1 cellular context compared by ENCODE assay signal in genomic region chr12:59595097-59595496, GRCh38.
TF ChIP-seq lines count a peak whose summit lies in the region.

No MANE protein-coding gene starts in this region.

TF ChIP-seq in GM12878, 131 proteins besides CTCF, POLR2A, EP300 and RAD21 (continued from another document):
- TF ChIP-seq, protein P1, sequence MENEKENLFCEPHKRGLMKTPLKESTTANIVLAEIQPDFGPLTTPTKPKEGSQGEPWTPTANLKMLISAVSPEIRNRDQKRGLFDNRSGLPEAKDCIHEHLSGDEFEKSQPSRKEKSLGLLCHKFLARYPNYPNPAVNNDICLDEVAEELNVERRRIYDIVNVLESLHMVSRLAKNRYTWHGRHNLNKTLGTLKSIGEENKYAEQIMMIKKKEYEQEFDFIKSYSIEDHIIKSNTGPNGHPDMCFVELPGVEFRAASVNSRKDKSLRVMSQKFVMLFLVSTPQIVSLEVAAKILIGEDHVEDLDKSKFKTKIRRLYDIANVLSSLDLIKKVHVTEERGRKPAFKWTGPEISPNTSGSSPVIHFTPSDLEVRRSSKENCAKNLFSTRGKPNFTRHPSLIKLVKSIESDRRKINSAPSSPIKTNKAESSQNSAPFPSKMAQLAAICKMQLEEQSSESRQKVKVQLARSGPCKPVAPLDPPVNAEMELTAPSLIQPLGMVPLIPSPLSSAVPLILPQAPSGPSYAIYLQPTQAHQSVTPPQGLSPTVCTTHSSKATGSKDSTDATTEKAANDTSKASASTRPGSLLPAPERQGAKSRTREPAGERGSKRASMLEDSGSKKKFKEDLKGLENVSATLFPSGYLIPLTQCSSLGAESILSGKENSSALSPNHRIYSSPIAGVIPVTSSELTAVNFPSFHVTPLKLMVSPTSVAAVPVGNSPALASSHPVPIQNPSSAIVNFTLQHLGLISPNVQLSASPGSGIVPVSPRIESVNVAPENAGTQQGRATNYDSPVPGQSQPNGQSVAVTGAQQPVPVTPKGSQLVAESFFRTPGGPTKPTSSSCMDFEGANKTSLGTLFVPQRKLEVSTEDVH (IDR thresholded peaks at IDR 0.05; ENCODE audit: low read depth, partially characterized antibody) = no peak
- TF ChIP-seq ASH2L (IDR thresholded peaks at IDR 0.05; ENCODE audit: borderline replicate concordance, low read depth) (no peak), TBL1XR1 (IDR thresholded peaks at IDR 0.05; ENCODE audit: low read depth, low read length) (no peak), SP1 (IDR thresholded peaks at IDR 0.05; ENCODE audit: low read depth, low read length) (no peak), ESRRA (IDR thresholded peaks at IDR 0.05; ENCODE audit: low read length) (no peak), SUPT20H (IDR thresholded peaks at IDR 0.05; ENCODE audit: borderline replicate concordance, control insufficient read depth, low read depth, low read length) (no peak), SMAD1 (IDR thresholded peaks at IDR 0.05; ENCODE audit: low read depth, partially characterized antibody) (no peak)
